Comparison of ENCODE assay signal across 1 cellular context in the genomic region with DNA sequence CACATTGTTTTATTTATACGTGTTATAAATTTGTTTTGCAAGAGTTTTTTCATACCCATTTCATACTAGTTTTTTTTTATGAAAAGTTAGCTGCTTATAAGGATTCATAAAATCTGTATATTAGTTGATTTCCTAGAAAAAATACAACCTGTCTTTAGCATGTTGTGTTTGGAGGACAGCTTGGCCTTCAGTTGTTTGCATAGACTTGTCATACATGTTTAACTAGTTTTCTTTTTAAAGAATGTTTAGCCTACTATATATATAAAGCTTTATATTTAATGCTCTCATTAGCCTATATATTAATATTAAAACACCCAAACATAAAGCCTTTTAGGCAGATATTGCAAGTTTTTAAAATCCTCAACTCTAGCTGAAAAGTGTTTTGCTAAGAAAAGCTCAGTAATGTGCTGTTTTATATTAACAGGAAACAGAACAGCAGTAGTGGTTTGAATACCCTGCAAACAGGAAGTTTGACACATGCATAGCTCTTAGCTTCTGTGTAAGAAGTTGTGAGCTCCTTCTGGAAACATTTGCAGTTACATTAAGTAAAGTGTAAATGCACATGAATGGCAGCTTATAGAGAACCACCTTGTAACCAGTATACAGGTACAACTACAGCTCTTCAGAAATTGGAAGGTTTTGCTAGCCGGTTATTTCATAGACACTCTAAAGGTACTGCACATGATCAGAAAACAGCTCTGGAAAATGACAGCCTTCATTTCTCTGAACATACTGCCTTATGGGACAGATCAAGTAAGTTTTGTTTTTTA.
TF ChIP-seq lines count a peak whose summit lies in the region.

A gene (plus strand): TSS at position 476 of the 770 bp plus-strand sequence. CDS start 91 bp downstream, at position 567.

TF ChIP-seq in HCT116, 20 proteins besides CTCF, POLR2A, EP300 and RAD21 (continued from another document):
- TF ChIP-seq, protein P1, sequence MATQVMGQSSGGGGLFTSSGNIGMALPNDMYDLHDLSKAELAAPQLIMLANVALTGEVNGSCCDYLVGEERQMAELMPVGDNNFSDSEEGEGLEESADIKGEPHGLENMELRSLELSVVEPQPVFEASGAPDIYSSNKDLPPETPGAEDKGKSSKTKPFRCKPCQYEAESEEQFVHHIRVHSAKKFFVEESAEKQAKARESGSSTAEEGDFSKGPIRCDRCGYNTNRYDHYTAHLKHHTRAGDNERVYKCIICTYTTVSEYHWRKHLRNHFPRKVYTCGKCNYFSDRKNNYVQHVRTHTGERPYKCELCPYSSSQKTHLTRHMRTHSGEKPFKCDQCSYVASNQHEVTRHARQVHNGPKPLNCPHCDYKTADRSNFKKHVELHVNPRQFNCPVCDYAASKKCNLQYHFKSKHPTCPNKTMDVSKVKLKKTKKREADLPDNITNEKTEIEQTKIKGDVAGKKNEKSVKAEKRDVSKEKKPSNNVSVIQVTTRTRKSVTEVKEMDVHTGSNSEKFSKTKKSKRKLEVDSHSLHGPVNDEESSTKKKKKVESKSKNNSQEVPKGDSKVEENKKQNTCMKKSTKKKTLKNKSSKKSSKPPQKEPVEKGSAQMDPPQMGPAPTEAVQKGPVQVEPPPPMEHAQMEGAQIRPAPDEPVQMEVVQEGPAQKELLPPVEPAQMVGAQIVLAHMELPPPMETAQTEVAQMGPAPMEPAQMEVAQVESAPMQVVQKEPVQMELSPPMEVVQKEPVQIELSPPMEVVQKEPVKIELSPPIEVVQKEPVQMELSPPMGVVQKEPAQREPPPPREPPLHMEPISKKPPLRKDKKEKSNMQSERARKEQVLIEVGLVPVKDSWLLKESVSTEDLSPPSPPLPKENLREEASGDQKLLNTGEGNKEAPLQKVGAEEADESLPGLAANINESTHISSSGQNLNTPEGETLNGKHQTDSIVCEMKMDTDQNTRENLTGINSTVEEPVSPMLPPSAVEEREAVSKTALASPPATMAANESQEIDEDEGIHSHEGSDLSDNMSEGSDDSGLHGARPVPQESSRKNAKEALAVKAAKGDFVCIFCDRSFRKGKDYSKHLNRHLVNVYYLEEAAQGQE (IDR thresholded peaks at IDR 0.05; ENCODE audit: low read depth): no peak
- TF ChIP-seq CBX3 (IDR thresholded peaks at IDR 0.05; ENCODE audit: low read depth) (no peak), YY1 (IDR thresholded peaks at IDR 0.05; ENCODE audit: extremely low read depth, insufficient replicate concordance, low read depth, low read length) (no peak), POLR2AphosphoS5 (IDR thresholded peaks at IDR 0.05; ENCODE audit: low read depth, low read length) (peak; percentile 49; the same call in 1 of the 2 replicates)
- TF ChIP-seq, protein P2, sequence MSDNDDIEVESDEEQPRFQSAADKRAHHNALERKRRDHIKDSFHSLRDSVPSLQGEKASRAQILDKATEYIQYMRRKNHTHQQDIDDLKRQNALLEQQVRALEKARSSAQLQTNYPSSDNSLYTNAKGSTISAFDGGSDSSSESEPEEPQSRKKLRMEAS (IDR thresholded peaks at IDR 0.05): 0 out of 2 replicates have a peak, but pooled peaks have one; percentile 32
